ENCODE assay signal across 19 cellular contexts in genomic region chr2:28801726-28802125, GRCh38. TPM values are rescaled to one million over a fixed set of nuclear protein-coding genes. Genes with fewer than 3 reads are reported as not detected.
DNase-seq lines count a peak whose midpoint lies in the region; ATAC-seq and TF ChIP-seq lines count a peak whose summit lies in the region.
"Had no signal": no experiment of that assay in that cellular context is flagged by ENCODE, and none has a peak within 500 bp of the region (broad histone marks: within the 10 kb centered on the region; RNA-seq: fewer than 3 reads in every experiment).

No MANE protein-coding gene starts in this region.

- TF ChIP-seq CTCF in psoas muscle (IDR thresholded peaks at IDR 0.05) (no peak), progenitor cell of endocrine pancreas (IDR thresholded peaks at IDR 0.05; ENCODE audit: unreplicated experiment) (no peak)

- peaks cover 4% of the 10 kb centered on the region; the same call in 1 of the 2 replicates for H3K9me3 ChIP-seq in SK-N-MC (ENCODE audit: low read depth, low read length)
- H3K9me3 ChIP-seq in psoas muscle, result peaks cover 4% of the 10 kb centered on the region
- H3K9me3 ChIP-seq: esophagus squamous epithelium, thoracic aorta had no signal

- DNase-seq in HCEC 1CT (peak; percentile 42), SK-N-MC (ENCODE audit: low read depth, low spot score) (no peak), fibroblast of gingiva (ENCODE audit: low read depth) (peak; percentile 30), psoas muscle (no peak), progenitor cell of endocrine pancreas (ENCODE audit: low spot score, unreplicated experiment) (no peak), hepatic stellate cell (ENCODE audit: low spot score) (no peak)
- DNase-seq: activated B cell treated with CpG ODN at 0.5 μM for 24 hours; activated effector memory CD4-positive, alpha-beta T cell treated with Interleukin-2 at 50 U/mL for 16 hours; dorsolateral prefrontal cortex; esophagus squamous epithelium; NCI-H2107; NCI-H748 treated with DMSO at 0.1 percent for 48 hours; stimulated activated CD4-positive, alpha-beta T cell treated with anti-CD3 and anti-CD28 coated beads, Interleukin-4, amount 100 ng/mL, for 4 hours; T-cell had no signal

- no peaks in the 10 kb centered on the region for H3K27me3 Mint-ChIP-seq in progenitor cell of endocrine pancreas
- H3K27me3 Mint-ChIP-seq: activated B cell treated with CpG ODN at 0.5 μM for 24 hours, T-cell had no signal

- H3K4me3 ChIP-seq in SK-N-MC (peak overlapping the region; percentile 7; the same call in 1 of the 2 replicates), psoas muscle (no peak overlapping the region)
- H3K4me3 ChIP-seq: dorsolateral prefrontal cortex, esophagus squamous epithelium, thoracic aorta had no signal

- peaks cover 6% of the 10 kb centered on the region for H3K9me3 Mint-ChIP-seq in progenitor cell of endocrine pancreas (ENCODE audit: low read depth)
- H3K9me3 Mint-ChIP-seq: activated B cell treated with CpG ODN at 0.5 μM for 24 hours, CD14-positive monocyte had no signal

- peak; percentile 56 to 73 (median 66) for ATAC-seq in psoas muscle
- ATAC-seq in GM21717 (IDR thresholded peaks at IDR 0.05; ENCODE audit: unreplicated experiment), result no peak
- ATAC-seq: HepG2, Panc1, T-cell had no signal

- peak overlapping the region; percentile 21 for H3K9ac ChIP-seq in SK-N-MC (ENCODE audit: insufficient read length)

- H3K36me3 Mint-ChIP-seq in progenitor cell of endocrine pancreas (ENCODE audit: insufficient read depth), result peaks cover 33% of the 10 kb centered on the region

- H3K36me3 ChIP-seq in SK-N-MC (ENCODE audit: insufficient read depth, low read length) (peaks cover 63% of the 10 kb centered on the region), psoas muscle (ENCODE audit: insufficient read depth in 1 of 2, low read depth in 1 of 2) (peaks cover 6 to 61% of the 10 kb centered on the region in 2 donors)

- no peak overlapping the region for H3K4me3 Mint-ChIP-seq in progenitor cell of endocrine pancreas (ENCODE audit: low read depth)
- H3K4me3 Mint-ChIP-seq: activated B cell treated with CpG ODN at 0.5 μM for 24 hours, CD14-positive monocyte, T-cell had no signal

- 76 to 83% (median 76%) methylated on average over 3 of the region's 3 CpGs for WGBS in psoas muscle, 3 donors

- peaks cover 15% of the 10 kb centered on the region for H3K4me1 ChIP-seq in psoas muscle

- H3K27ac ChIP-seq in SK-N-MC (peak overlapping the region; percentile 90), psoas muscle (no peak overlapping the region)

- H3K27ac Mint-ChIP-seq in progenitor cell of endocrine pancreas, result no peak overlapping the region
- H3K27ac Mint-ChIP-seq: activated B cell treated with CpG ODN at 0.5 μM for 24 hours had no signal

- no peaks in the 10 kb centered on the region for H3K4me1 Mint-ChIP-seq in progenitor cell of endocrine pancreas (ENCODE audit: low read depth)
- H3K4me1 Mint-ChIP-seq: activated B cell treated with CpG ODN at 0.5 μM for 24 hours, CD14-positive monocyte had no signal

- H3K27me3 ChIP-seq in psoas muscle (ENCODE audit: insufficient read depth in 3 of 3, low read length in 2 of 3), result no peaks in the 10 kb centered on the region
- H3K27me3 ChIP-seq: dorsolateral prefrontal cortex, esophagus squamous epithelium had no signal

- intact Hi-C loops in psoas muscle (cut with DNase I), result no loop called here

RNA-seq across cellular contexts. Expression of gene SPDYA, which starts 8.9 kb away (rescaled TPM):
- under 1 TPM; 0.17 to 0.61 (median 0.31) TPM for total RNA-seq in psoas muscle
- under 1 TPM in 2 of 3 donors, not detected in 1; 0.07 to 0.31 TPM for polyA plus RNA-seq in psoas muscle
- total RNA-seq in progenitor cell of endocrine pancreas, result 1.6 and 2.0 TPM in 2 replicates
- polyA plus RNA-seq: CD14-positive monocyte had no signal

RNA-seq across cellular contexts. Expression of gene PPP1CB, which starts 50.1 kb away (rescaled TPM):
- 100 to 1,000 TPM; 448 to 628 (median 556) TPM for total RNA-seq in psoas muscle
- polyA plus RNA-seq in psoas muscle, result 100 to 1,000 TPM; 191 to 373 (median 226) TPM
- 192 and 193 TPM in 2 replicates for total RNA-seq in progenitor cell of endocrine pancreas

Comparison
In these comparisons a context has a peak if more than half of its experiments do, and no peak if none do; other contexts are left out.
1. DNase-seq: peak in HCEC 1CT (single experiment) and fibroblast of gingiva (single experiment); none in SK-N-MC (single experiment), psoas muscle (0 of 2), progenitor cell of endocrine pancreas (single experiment) and hepatic stellate cell (single experiment).